In the genomic region with DNA sequence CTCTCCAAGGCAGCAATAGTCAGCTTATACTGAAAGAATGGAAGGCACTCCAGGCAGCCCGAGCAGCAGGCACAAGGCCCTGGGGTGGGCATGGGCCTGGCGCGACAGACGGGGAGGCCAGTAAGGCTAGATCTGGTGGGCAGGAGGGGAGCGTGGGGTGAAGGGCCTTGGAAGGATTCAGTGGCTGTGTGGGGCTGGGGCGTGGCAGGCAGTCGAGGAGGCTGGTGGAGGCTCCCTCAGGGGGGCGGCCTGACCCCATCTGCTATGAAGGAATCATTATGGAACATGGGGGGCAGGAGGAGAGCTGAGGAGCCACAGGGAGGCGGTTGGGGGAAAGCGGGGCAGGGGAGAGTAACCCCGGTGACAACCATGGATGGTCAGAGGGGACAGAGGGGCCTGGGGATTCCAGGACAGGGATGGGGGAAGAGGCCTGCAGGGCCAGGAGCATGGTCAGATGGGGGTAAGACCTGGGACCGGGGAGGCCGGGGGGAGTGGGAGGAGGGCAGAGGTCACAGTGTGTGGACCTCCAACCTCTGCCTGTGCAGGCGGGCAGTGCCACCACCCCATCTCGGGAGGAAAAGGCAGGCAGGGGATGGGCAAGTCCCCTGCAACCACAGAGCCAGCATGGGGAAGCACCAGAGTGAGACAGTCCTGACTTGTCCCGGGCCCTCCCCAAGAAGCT, we compare ENCODE assay signal across 14 cellular contexts.
"Had no signal": no experiment of that assay in that cellular context is flagged by ENCODE, and none has a peak within 500 bp of the region (broad histone marks: within the 10 kb centered on the region; RNA-seq: fewer than 3 reads in every experiment).

No MANE protein-coding gene starts in this region.

- H3K27me3 Mint-ChIP-seq: activated CD4-positive, alpha-beta memory T cell treated with anti-CD3 and anti-CD28 coated beads for 36 hours; activated CD4-positive, alpha-beta T cell treated with anti-CD3 and anti-CD28 coated beads for 36 hours; activated CD8-positive, alpha-beta memory T cell treated with anti-CD3 and anti-CD28 coated beads, Interleukin-2, amount 10 ng/mL, durations not matched to agents 7 days and 5 days; activated naive CD4-positive, alpha-beta T cell treated with anti-CD3 and anti-CD28 coated beads, Interleukin-2, amount 10 ng/mL, durations not matched to agents 7 days and 5 days; type B pancreatic cell had no signal

- H3K27ac Mint-ChIP-seq: activated CD4-positive, alpha-beta memory T cell treated with anti-CD3 and anti-CD28 coated beads for 36 hours; activated CD4-positive, alpha-beta T cell treated with anti-CD3 and anti-CD28 coated beads for 36 hours; activated CD8-positive, alpha-beta memory T cell treated with anti-CD3 and anti-CD28 coated beads, Interleukin-2, amount 10 ng/mL, durations not matched to agents 7 days and 5 days; activated naive CD4-positive, alpha-beta T cell treated with anti-CD3 and anti-CD28 coated beads, Interleukin-2, amount 10 ng/mL, durations not matched to agents 7 days and 5 days; nephron; type B pancreatic cell had no signal

- H3K36me3 Mint-ChIP-seq: activated CD8-positive, alpha-beta memory T cell treated with anti-CD3 and anti-CD28 coated beads, Interleukin-2, amount 10 ng/mL, durations not matched to agents 7 days and 5 days; activated naive CD4-positive, alpha-beta T cell treated with anti-CD3 and anti-CD28 coated beads, Interleukin-2, amount 10 ng/mL, durations not matched to agents 7 days and 5 days had no signal

- DNase-seq: activated CD4-positive, alpha-beta memory T cell treated with anti-CD3 and anti-CD28 coated beads for 36 hours; activated CD4-positive, alpha-beta T cell treated with anti-CD3 and anti-CD28 coated beads for 36 hours; activated CD8-positive, alpha-beta memory T cell treated with anti-CD3 and anti-CD28 coated beads, Interleukin-2, amount 10 ng/mL, durations not matched to agents 7 days and 5 days; activated naive CD4-positive, alpha-beta T cell treated with anti-CD3 and anti-CD28 coated beads, Interleukin-2, amount 10 ng/mL, durations not matched to agents 7 days and 5 days; activated T-cell treated with anti-CD3 and anti-CD28 coated beads, Interleukin-2, amount 50 U/mL, for 1 hour; hippocampal formation; occipital lobe; stimulated activated CD4-positive, alpha-beta T cell treated with anti-CD3 and anti-CD28 coated beads, Interleukin-15, amount 100 ng/mL, for 24 hours; stimulated activated CD4-positive, alpha-beta T cell treated with anti-CD3 and anti-CD28 coated beads, Interleukin-4, amount 100 ng/mL, for 1 hour; stimulated activated naive CD4-positive, alpha-beta T cell; T-helper 2 cell had no signal

- H3K4me3 Mint-ChIP-seq: activated CD4-positive, alpha-beta memory T cell treated with anti-CD3 and anti-CD28 coated beads for 36 hours; activated CD4-positive, alpha-beta T cell treated with anti-CD3 and anti-CD28 coated beads for 36 hours; activated CD8-positive, alpha-beta memory T cell treated with anti-CD3 and anti-CD28 coated beads, Interleukin-2, amount 10 ng/mL, durations not matched to agents 7 days and 5 days; activated naive CD4-positive, alpha-beta T cell treated with anti-CD3 and anti-CD28 coated beads, Interleukin-2, amount 10 ng/mL, durations not matched to agents 7 days and 5 days; nephron; type B pancreatic cell had no signal

- H3K9me3 Mint-ChIP-seq: activated CD4-positive, alpha-beta memory T cell treated with anti-CD3 and anti-CD28 coated beads for 36 hours; activated naive CD4-positive, alpha-beta T cell treated with anti-CD3 and anti-CD28 coated beads, Interleukin-2, amount 10 ng/mL, durations not matched to agents 7 days and 5 days; nephron; type B pancreatic cell had no signal

- H3K4me1 Mint-ChIP-seq: activated CD4-positive, alpha-beta T cell treated with anti-CD3 and anti-CD28 coated beads for 36 hours; activated CD8-positive, alpha-beta memory T cell treated with anti-CD3 and anti-CD28 coated beads, Interleukin-2, amount 10 ng/mL, durations not matched to agents 7 days and 5 days; activated naive CD4-positive, alpha-beta T cell treated with anti-CD3 and anti-CD28 coated beads, Interleukin-2, amount 10 ng/mL, durations not matched to agents 7 days and 5 days; nephron had no signal

- FAIRE-seq: colon had no signal

- ATAC-seq: activated CD4-positive, alpha-beta T cell treated with anti-CD3 and anti-CD28 coated beads for 36 hours; activated CD8-positive, alpha-beta memory T cell treated with anti-CD3 and anti-CD28 coated beads, Interleukin-2, amount 10 ng/mL, durations not matched to agents 7 days and 5 days had no signal
